ENCODE assay signal across 8 cellular contexts in genomic region chr13:36297600-36298338, GRCh38. TPM values are rescaled to one million over a fixed set of nuclear protein-coding genes. Genes with fewer than 3 reads are reported as not detected.
DNase-seq lines count a peak whose midpoint lies in the region; ATAC-seq and TF ChIP-seq lines count a peak whose summit lies in the region.

Gene CCDC169, minus strand, starts transcription at chr13:36297814. Its CDS starts 95 bp downstream, at chr13:36297719.

- CTCF ChIA-PET in Caco-2 (lab: Charles Lee), result no interaction called here

- no peak within 1 kb of the TSS for H3K27ac Mint-ChIP-seq in Caco-2 (ENCODE audit: unreplicated experiment)
- H3K27ac Mint-ChIP-seq in dendritic cell treated with granulocyte-macrophage colony-stimulating factor and Interleukin-4, amounts not matched to agents 40 ng/mL and 50 ng/mL, for 4 days, result peak within 1 kb of the TSS; percentile 80

- H3K36me3 Mint-ChIP-seq in Caco-2 (ENCODE audit: insufficient read depth, unreplicated experiment), result peaks cover 4% of the 10 kb centered on the region
- peaks cover 21% of the 10 kb centered on the region for H3K36me3 Mint-ChIP-seq in dendritic cell treated with granulocyte-macrophage colony-stimulating factor and Interleukin-4, amounts not matched to agents 40 ng/mL and 50 ng/mL, for 4 days (ENCODE audit: low read depth)

- no peaks in the 10 kb centered on the region for H3K27me3 Mint-ChIP-seq in Caco-2 (ENCODE audit: insufficient read depth, unreplicated experiment)
- peaks cover 30% of the 10 kb centered on the region for H3K27me3 Mint-ChIP-seq in dendritic cell treated with granulocyte-macrophage colony-stimulating factor and Interleukin-4, amounts not matched to agents 40 ng/mL and 50 ng/mL, for 4 days

- H3K36me3 ChIP-seq in Caco-2 (ENCODE audit: control insufficient read depth, insufficient read depth, low read length) (no peaks in the 10 kb centered on the region), H7 (replicated peaks; ENCODE audit: control insufficient read depth, insufficient read depth, low read length) (peaks cover 6% of the 10 kb centered on the region)

- intact Hi-C loops in Caco-2 (cut with micrococcal nuclease; ENCODE audit: unreplicated experiment), result no loop called here
- intact Hi-C loops in dendritic cell treated with granulocyte-macrophage colony-stimulating factor and Interleukin-4, amounts not matched to agents 40 ng/mL and 50 ng/mL, for 4 days (cut with micrococcal nuclease), result loop anchor here (5.0 kb wide), 1 partner anchor 50 kb away; the partner anchor contains the start of gene SPART

- no peaks in the 10 kb centered on the region for H3K9me3 ChIP-seq in Caco-2

- no peak within 1 kb of the TSS for H3K4me3 ChIP-seq in Caco-2 (ENCODE audit: low read depth, low read length)
- peak within 1 kb of the TSS; percentile 56 for H3K4me3 ChIP-seq in H7 (ENCODE audit: insufficient read depth, low read depth, low read length)

- H3K4me1 ChIP-seq in Caco-2, result no peaks in the 10 kb centered on the region

- peak in 1 of 2 experiments; percentile 45 for DNase-seq in Caco-2
- peak; percentile 76 for DNase-seq in H7
- DNase-seq in NCI-H2227 (lab: John Stamatoyannopoulos, UW; ENCODE audit: unreplicated experiment), result peak; percentile 80
- peak; percentile 4 to 47 for DNase-seq in activated CD4-positive, alpha-beta T cell treated with anti-CD3 and anti-CD28 coated beads, Interleukin-2, amount 50 U/mL, for 24 hours (ENCODE audit: low read depth in 1 of 2, low spot score in 1 of 2)
- peak; percentile 57 for DNase-seq in left lobe of liver (ENCODE audit: low spot score)
- peak; percentile 60 to 74 for DNase-seq in stimulated activated CD4-positive, alpha-beta T cell treated with anti-CD3 and anti-CD28 coated beads, Interleukin-2, amount 100 ng/mL, for 24 hours

- H3K27me3 ChIP-seq in Caco-2 (replicated peaks; ENCODE audit: control insufficient read depth, insufficient read depth, low read length) (no peaks in the 10 kb centered on the region), H7 (ENCODE audit: control insufficient read depth, insufficient read depth, low read length) (no peaks in the 10 kb centered on the region)

- no peak for TF ChIP-seq CTCF in Caco-2 (IDR thresholded peaks at IDR 0.05; ENCODE audit: insufficient read depth in 1 of 2, low read depth in 1 of 2, low read length in 1 of 2, severe bottlenecking in 1 of 2, unreplicated experiment in 1 of 2)

- peak within 1 kb of the TSS; percentile 64 for H3K4me3 Mint-ChIP-seq in Caco-2 (ENCODE audit: unreplicated experiment)
- H3K4me3 Mint-ChIP-seq in dendritic cell treated with granulocyte-macrophage colony-stimulating factor and Interleukin-4, amounts not matched to agents 40 ng/mL and 50 ng/mL, for 4 days, result peak within 1 kb of the TSS; percentile 82

- H3K9me3 Mint-ChIP-seq in Caco-2 (ENCODE audit: unreplicated experiment), result peaks cover 19% of the 10 kb centered on the region
- H3K9me3 Mint-ChIP-seq in dendritic cell treated with granulocyte-macrophage colony-stimulating factor and Interleukin-4, amounts not matched to agents 40 ng/mL and 50 ng/mL, for 4 days, result no peaks in the 10 kb centered on the region

- no TSS peak for BruUV-seq in Caco-2 (replicated peaks; lab: Mats Ljungman, UMichigan)

- POLR2A ChIA-PET in Caco-2 (lab: Charles Lee), result no interaction called here

- H3K4me1 Mint-ChIP-seq in Caco-2 (ENCODE audit: low read depth, unreplicated experiment), result no peaks in the 10 kb centered on the region
- peaks cover 15% of the 10 kb centered on the region for H3K4me1 Mint-ChIP-seq in dendritic cell treated with granulocyte-macrophage colony-stimulating factor and Interleukin-4, amounts not matched to agents 40 ng/mL and 50 ng/mL, for 4 days (ENCODE audit: low read depth)

- ATAC-seq in left lobe of liver (peak; percentile 85), GM21825 (IDR thresholded peaks at IDR 0.05; ENCODE audit: unreplicated experiment) (no peak)

RNA-seq across cellular contexts. Expression of gene CCDC169, which starts in this region (rescaled TPM):
- total RNA-seq in Caco-2 (2022), result not detected in 2 replicates
- 19.9 and 32.7 TPM in 2 replicates for total RNA-seq in H7 (2014; rRNA removed; shearing (Covaris generic))
- total RNA-seq in left lobe of liver, result 0.08 TPM

Comparison
In these comparisons a context has a peak if more than half of its experiments do, and no peak if none do; other contexts are left out.
1. RNA of gene CCDC169 (total RNA-seq): 19.9 to 32.7 TPM in H7; 0.08 TPM in left lobe of liver (single experiment) and not detected in Caco-2; every median in the first group is over 10 times any median in the second.
2. Peak in DNase-seq and ATAC-seq in left lobe of liver; RNA of the gene not detected or under 1 TPM.